Comparison of ENCODE assay signal across 8 cellular contexts in the genomic region with DNA sequence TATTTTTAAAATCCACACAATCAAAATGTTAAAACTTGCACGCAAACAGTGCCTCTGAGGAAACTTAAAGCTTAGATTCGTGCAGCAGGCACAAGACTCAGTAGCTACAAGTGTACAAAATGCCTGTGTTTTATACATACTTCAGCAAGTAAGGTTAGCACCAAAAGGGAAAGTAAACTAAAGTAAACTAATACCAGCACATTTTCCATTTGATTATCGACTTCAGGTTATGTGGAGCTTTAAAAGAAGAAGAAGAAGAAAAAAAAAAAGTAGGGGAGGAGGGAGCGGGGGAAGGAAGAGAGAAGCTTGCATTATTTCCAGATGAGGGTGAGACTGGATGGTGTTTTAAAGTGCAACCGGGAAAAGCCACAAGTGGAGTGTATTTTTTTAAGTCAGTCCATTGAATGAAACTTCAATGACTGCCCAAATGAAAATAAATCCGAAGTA. TPM values are rescaled to one million over a fixed set of nuclear protein-coding genes. Genes with fewer than 3 reads are reported as not detected.
DNase-seq lines count a peak whose midpoint lies in the region; ATAC-seq, FAIRE-seq and TF ChIP-seq lines count a peak whose summit lies in the region.

No MANE protein-coding gene starts in this region.

- TF ChIP-seq CTCF in cardiac muscle cell (IDR thresholded peaks at IDR 0.05; ENCODE audit: low read depth, low read length) = no peak
- no peak for TF ChIP-seq CTCF in OCI-LY1 (IDR thresholded peaks at IDR 0.05; ENCODE audit: low read length)

- no peaks in the 10 kb centered on the region for H3K36me3 ChIP-seq in cardiac muscle cell
- H3K36me3 ChIP-seq in OCI-LY1 (ENCODE audit: insufficient read depth, low read length) = no peaks in the 10 kb centered on the region
- H3K36me3 ChIP-seq in mesodermal cell (ENCODE audit: control insufficient read depth, insufficient read depth, low read length) = no peaks in the 10 kb centered on the region

- H3K27me3 ChIP-seq in cardiac muscle cell (no peaks in the 10 kb centered on the region), OCI-LY1 (ENCODE audit: insufficient read depth, low read length) (no peaks in the 10 kb centered on the region)

- 0% methylated on average over 2 of the region's 6 CpGs; no CpG with 5 or more reads in 1 of the 2 experiments for WGBS in mesodermal cell (ENCODE audit: insufficient coverage in 2 of 2), 2 experiments

- peak overlapping the region; percentile 98 for H3K4me2 ChIP-seq in OCI-LY1 (ENCODE audit: low read length)

- H3K9me2 ChIP-seq in OCI-LY1 (ENCODE audit: low read depth, low read length) = no peaks in the 10 kb centered on the region

- no peak for FAIRE-seq in urothelium cell line (lab: Jason Lieb, UNC)

- no peaks in the 10 kb centered on the region for H3K9me3 ChIP-seq in cardiac muscle cell (ENCODE audit: low read depth)
- no peaks in the 10 kb centered on the region for H3K9me3 ChIP-seq in OCI-LY1 (ENCODE audit: low read length)
- no peaks in the 10 kb centered on the region for H3K9me3 ChIP-seq in mesodermal cell (ENCODE audit: control insufficient read depth, low read length)

- H3K9ac ChIP-seq in OCI-LY1 (ENCODE audit: low read length) = peak overlapping the region; percentile 72

- peak overlapping the region; percentile 11; the same call in 1 of the 2 replicates for H2AFZ ChIP-seq in OCI-LY1 (ENCODE audit: low read length)

- peaks cover 7% of the 10 kb centered on the region; the same call in 1 of the 2 replicates for H3K79me2 ChIP-seq in OCI-LY1 (ENCODE audit: insufficient read depth, low read length)

- no peaks in the 10 kb centered on the region for H4K20me1 ChIP-seq in OCI-LY1 (ENCODE audit: insufficient read depth, low read length)

- 0 out of 2 replicates have a peak, but pooled peaks cover 3% of the 10 kb centered on the region for H3F3A ChIP-seq in OCI-LY1 (ENCODE audit: insufficient read depth, low read length)

- H3K27ac ChIP-seq in cardiac muscle cell (peak overlapping the region; percentile 75), OCI-LY1 (ENCODE audit: low read depth, low read length, poor library complexity, severe bottlenecking) (peak overlapping the region; percentile 86), mesodermal cell (ENCODE audit: low read depth, low read length, severe bottlenecking) (peak overlapping the region; percentile 86)

- H3K4me1 ChIP-seq in cardiac muscle cell (ENCODE audit: low read depth) (peaks cover 15% of the 10 kb centered on the region), OCI-LY1 (ENCODE audit: insufficient read depth, low read length, severe bottlenecking) (peaks cover 47% of the 10 kb centered on the region), mesodermal cell (ENCODE audit: control insufficient read depth, insufficient read depth, low read length, poor library complexity, severe bottlenecking) (no peaks in the 10 kb centered on the region)

- peak; percentile 25 to 66 for DNase-seq in cardiac muscle cell (ENCODE audit: low read depth in 1 of 2, low spot score in 1 of 2)
- no peak for DNase-seq in cardiac septum (ENCODE audit: low spot score)
- peak; percentile 54 for DNase-seq in dedifferentiated amniotic fluid mesenchymal stem cell (ENCODE audit: extremely low spot score)
- DNase-seq in urothelium cell line (ENCODE audit: low spot score) = peak; percentile 5

- ATAC-seq in GM21619 (IDR thresholded peaks at IDR 0.05; ENCODE audit: unreplicated experiment) = no peak
- ATAC-seq in HG03139 (IDR thresholded peaks at IDR 0.05; ENCODE audit: unreplicated experiment) = no peak

- intact Hi-C loops in cardiac septum (cut with DNase I) = loop anchor here (5.0 kb wide), 5 partner anchors 270 to 850 kb away; no protein-coding TSS in a partner anchor

- peak overlapping the region; percentile 48 for H3K4me3 ChIP-seq in cardiac muscle cell
- peak overlapping the region; percentile 71 for H3K4me3 ChIP-seq in OCI-LY1 (ENCODE audit: low read depth, low read length, poor library complexity, severe bottlenecking)
- peak overlapping the region; percentile 54 for H3K4me3 ChIP-seq in mesodermal cell (ENCODE audit: extremely low read depth, insufficient read depth, low read length, poor library complexity, severe bottlenecking)

RNA-seq across cellular contexts. Expression of a gene that starts 0.6 kb away (rescaled TPM):
- total RNA-seq in cardiac muscle cell (15.4 and 21.2 TPM in 2 replicates), cardiac septum (1.9 TPM)
- polyA plus RNA-seq in cardiac muscle cell = 3.3 and 8.8 TPM in 2 replicates
- polyA plus RNA-seq in mesodermal cell (2013, experiment 1 of 2) = 8.5 TPM
- 6.1 TPM for polyA plus RNA-seq in mesodermal cell (2013, experiment 2 of 2)
